Comparison of ENCODE assay signal across 11 cellular contexts in the genomic region with DNA sequence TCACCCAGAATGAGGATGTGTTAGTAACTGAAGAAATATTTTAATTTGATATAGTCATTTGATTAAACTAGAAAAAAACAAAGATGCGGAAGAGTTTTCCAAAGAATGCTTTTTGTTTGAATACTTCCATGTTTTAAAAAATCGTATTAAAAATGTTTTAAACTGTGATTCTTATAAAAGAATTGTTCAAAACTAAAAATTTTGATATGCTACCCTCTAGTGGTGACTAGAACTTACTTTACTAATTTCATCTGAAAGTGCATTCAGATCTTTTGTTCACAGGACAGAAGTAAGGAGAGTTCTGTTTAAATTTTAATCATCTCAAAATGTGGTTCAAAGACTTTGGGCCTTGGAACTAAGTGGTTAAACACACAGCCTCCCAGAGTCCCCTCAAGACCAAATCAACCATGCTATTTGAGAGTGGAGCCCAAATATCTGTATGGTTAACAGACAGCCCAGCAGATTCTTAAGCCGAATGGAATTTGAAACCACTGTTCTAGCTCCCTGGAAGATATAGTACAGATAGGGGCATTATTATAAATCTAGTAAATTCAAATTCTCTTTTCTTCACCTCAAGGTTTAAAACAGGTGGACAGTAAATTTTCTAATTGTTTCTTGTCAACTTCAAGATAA. TPM values are rescaled to one million over a fixed set of nuclear protein-coding genes. Genes with fewer than 3 reads are reported as not detected.
DNase-seq lines count a peak whose midpoint lies in the region; ATAC-seq, FAIRE-seq and TF ChIP-seq lines count a peak whose summit lies in the region.
"Had no signal": no experiment of that assay in that cellular context is flagged by ENCODE, and none has a peak within 500 bp of the region (broad histone marks: within the 10 kb centered on the region; RNA-seq: fewer than 3 reads in every experiment).

No MANE protein-coding gene starts in this region.

- H3K27me3 Mint-ChIP-seq in naive thymus-derived CD4-positive, alpha-beta T cell: no peaks in the 10 kb centered on the region

- CTCF ChIA-PET in naive thymus-derived CD4-positive, alpha-beta T cell (lab: Charles Lee): no interaction called here

- peak; percentile 7 for DNase-seq in NCI-H2107 treated with DMSO at 0.1 percent for 48 hours (lab: John Stamatoyannopoulos, UW; ENCODE audit: unreplicated experiment)
- DNase-seq in NCI-H2107 (lab: John Stamatoyannopoulos, UW): no peak
- DNase-seq in NCI-H748 treated with DMSO at 0.1 percent for 48 hours (lab: John Stamatoyannopoulos, UW): peak; percentile 25
- DNase-seq in dermis blood vessel endothelial cell: peak; percentile 2
- peak; percentile 28 for DNase-seq in renal cortical epithelial cell (ENCODE audit: low read depth)
- DNase-seq in naive thymus-derived CD4-positive, alpha-beta T cell: no peak
- no peak for DNase-seq in GM12892 (ENCODE audit: insufficient read length)
- DNase-seq: stimulated activated CD4-positive, alpha-beta T cell treated with anti-CD3 and anti-CD28 coated beads, Interleukin-4, amount 100 ng/mL, for 24 hours had no signal

- H3K4me3 Mint-ChIP-seq in naive thymus-derived CD4-positive, alpha-beta T cell: no peak overlapping the region

- peaks cover 0 to 4% (median 0%) of the 10 kb centered on the region in 11 donors for H3K9me3 Mint-ChIP-seq in naive thymus-derived CD4-positive, alpha-beta T cell

- H3K9me3 ChIP-seq in naive thymus-derived CD4-positive, alpha-beta T cell (ENCODE audit: control insufficient read depth in 2 of 3, low read length in 3 of 3): no peaks in the 10 kb centered on the region

- no peak overlapping the region for H3K27ac ChIP-seq in naive thymus-derived CD4-positive, alpha-beta T cell (ENCODE audit: low read depth, low read length)

- no peak overlapping the region for H3K27ac Mint-ChIP-seq in naive thymus-derived CD4-positive, alpha-beta T cell

- no peaks in the 10 kb centered on the region for H3K36me3 Mint-ChIP-seq in naive thymus-derived CD4-positive, alpha-beta T cell

- no peak for ATAC-seq in naive thymus-derived CD4-positive, alpha-beta T cell
- no peak for ATAC-seq in GM18498 (IDR thresholded peaks at IDR 0.05; ENCODE audit: unreplicated experiment)

- no peaks in the 10 kb centered on the region for H3K36me3 ChIP-seq in naive thymus-derived CD4-positive, alpha-beta T cell (ENCODE audit: control insufficient read depth in 2 of 3, insufficient read depth in 3 of 3, low read length in 3 of 3)

- no peaks in the 10 kb centered on the region for H3K4me1 Mint-ChIP-seq in naive thymus-derived CD4-positive, alpha-beta T cell

- H3K4me1 ChIP-seq in naive thymus-derived CD4-positive, alpha-beta T cell (ENCODE audit: control insufficient read depth in 2 of 2, insufficient read depth in 2 of 2, low read length in 2 of 2): no peaks in the 10 kb centered on the region

- FAIRE-seq in GM12892 (lab: Jason Lieb, UNC): no peak

- no peak for TF ChIP-seq POLR2A in GM12892 (IDR thresholded peaks at IDR 0.05; ENCODE audit: low read depth, low read length)

- H3K27me3 ChIP-seq in naive thymus-derived CD4-positive, alpha-beta T cell (ENCODE audit: control insufficient read depth in 2 of 2, insufficient read depth in 2 of 2, low read length in 2 of 2): no peaks in the 10 kb centered on the region

- POLR2A ChIA-PET in naive thymus-derived CD4-positive, alpha-beta T cell (lab: Charles Lee): no interaction called here

- intact Hi-C loops in naive thymus-derived CD4-positive, alpha-beta T cell (cut with micrococcal nuclease): loop anchor here (5.0 kb wide), 2 partner anchors 611 to 1031 kb away; no protein-coding TSS in a partner anchor

- H3K4me3 ChIP-seq in naive thymus-derived CD4-positive, alpha-beta T cell (ENCODE audit: low read length): no peak overlapping the region
- H3K4me3 ChIP-seq: lung had no signal

RNA-seq across cellular contexts. Expression of a gene that starts 45.2 kb away (rescaled TPM):
- total RNA-seq in dermis blood vessel endothelial cell: not detected in 2 replicates
- not detected in 2 replicates for total RNA-seq in renal cortical epithelial cell
- not detected for total RNA-seq in naive thymus-derived CD4-positive, alpha-beta T cell
- not detected for polyA plus RNA-seq in naive thymus-derived CD4-positive, alpha-beta T cell
- not detected for polyA plus RNA-seq in GM12892 (2012; ENCODE audit: missing spikeins)
- total RNA-seq: dermis microvascular lymphatic vessel endothelial cell had no signal
- polyA plus RNA-seq: lung had no signal

Comparison
In these comparisons a context has a peak if more than half of its experiments do, and no peak if none do; other contexts are left out.
1. DNase-seq: peak in NCI-H2107 treated with DMSO at 0.1 percent for 48 hours (single experiment), NCI-H748 treated with DMSO at 0.1 percent for 48 hours (single experiment), dermis blood vessel endothelial cell (single experiment) and renal cortical epithelial cell (single experiment); none in NCI-H2107 (single experiment), naive thymus-derived CD4-positive, alpha-beta T cell (0 of 9) and GM12892 (single experiment).